ENCODE assay signal across 16 cellular contexts in genomic region chr4:173878701-173879100, GRCh38.
A peak's percentile ranks its signal among the peaks of the same experiment; 100 is the strongest.
DNase-seq lines count a peak whose midpoint lies in the region; ATAC-seq and TF ChIP-seq lines count a peak whose summit lies in the region.
"Had no signal": no experiment of that assay in that cellular context is flagged by ENCODE, and none has a peak within 500 bp of the region (broad histone marks: within the 10 kb centered on the region; RNA-seq: fewer than 3 reads in every experiment).

No MANE protein-coding gene starts in this region.

- H3K79me2 ChIP-seq in OCI-LY3 (ENCODE audit: low read length) = no peaks in the 10 kb centered on the region

- H3K4me3 ChIP-seq in OCI-LY3 (ENCODE audit: low read length) = no peak overlapping the region
- H3K4me3 ChIP-seq in cardiac fibroblast (replicated peaks in 1 of 2; ENCODE audit: low read depth in 2 of 2, low read length in 2 of 2) = no peak overlapping the region
- no peak overlapping the region for H3K4me3 ChIP-seq in stomach
- H3K4me3 ChIP-seq: esophagus muscularis mucosa had no signal

- 18 to 41% (median 23%) methylated on average over 5 of the region's 5 CpGs for WGBS in stomach, 5 donors

- H3K36me3 ChIP-seq in OCI-LY3 (replicated peaks; ENCODE audit: low read depth, low read length) (no peaks in the 10 kb centered on the region), stomach (no peaks in the 10 kb centered on the region)
- H3K36me3 ChIP-seq: esophagus muscularis mucosa, neutrophil had no signal

- H3K27ac ChIP-seq in OCI-LY3 (ENCODE audit: low read length) = no peak overlapping the region
- no peak overlapping the region for H3K27ac ChIP-seq in stomach
- H3K27ac ChIP-seq: esophagus muscularis mucosa, neutrophil, SK-N-MC, VCaP had no signal

- H3K27me3 ChIP-seq in OCI-LY3 (ENCODE audit: low read depth, low read length) (no peaks in the 10 kb centered on the region), stomach (no peaks in the 10 kb centered on the region)
- H3K27me3 ChIP-seq: esophagus muscularis mucosa, neutrophil had no signal

- no peak for TF ChIP-seq POLR2A in stomach (IDR thresholded peaks at IDR 0.05)

- no peaks in the 10 kb centered on the region for H3K9me3 ChIP-seq in OCI-LY3 (ENCODE audit: insufficient read depth, low read length)
- H3K9me3 ChIP-seq in stomach = no peaks in the 10 kb centered on the region
- H3K9me3 ChIP-seq: esophagus muscularis mucosa, neutrophil had no signal

- no peaks in the 10 kb centered on the region for H3K4me1 ChIP-seq in OCI-LY3 (ENCODE audit: low read length)
- peaks cover 0 to 12% (median 0%) of the 10 kb centered on the region in 4 donors for H3K4me1 ChIP-seq in stomach
- H3K4me1 ChIP-seq: esophagus muscularis mucosa had no signal

- TF ChIP-seq EP300 in stomach (IDR thresholded peaks at IDR 0.05) = no peak

- H3K4me2 ChIP-seq in OCI-LY3 (ENCODE audit: low read length) = no peak overlapping the region

- no peak overlapping the region for H3K9ac ChIP-seq in OCI-LY3 (ENCODE audit: low read length)

- TF ChIP-seq CTCF in OCI-LY3 (IDR thresholded peaks at IDR 0.05; ENCODE audit: low read depth, low read length) (no peak), cardiac fibroblast (IDR thresholded peaks at IDR 0.05; ENCODE audit: low read depth, low read length) (no peak), stomach (IDR thresholded peaks at IDR 0.05) (no peak)

- DNase-seq in cardiac fibroblast (ENCODE audit: low read depth in 2 of 2) (peak; percentile 15 to 88), left ventricle myocardium superior (peak; percentile 41), sciatic nerve (ENCODE audit: low spot score) (no peak), HuH-7 (ENCODE audit: low spot score) (no peak), GM19238 (ENCODE audit: insufficient read length, low spot score) (no peak), stomach (no peak)
- DNase-seq: activated CD8-positive, alpha-beta T cell treated with anti-CD3 and anti-CD28 coated beads for 36 hours; amygdala; H7; NCI-H1048; stimulated activated naive CD4-positive, alpha-beta T cell had no signal

- peak overlapping the region; percentile 45; the same call in 1 of the 2 replicates for H2AFZ ChIP-seq in OCI-LY3 (ENCODE audit: low read depth, low read length)

- intact Hi-C loops in left ventricle myocardium superior (cut with micrococcal nuclease) = no loop called here
- intact Hi-C loops in sciatic nerve (cut with DNase I) = no loop called here
- intact Hi-C loops in stomach (cut with DNase I; ENCODE audit: low total_unique reads) = no loop called here

- ATAC-seq in left ventricle myocardium superior = peak; percentile 89
- ATAC-seq in sciatic nerve = peak; percentile 42
- ATAC-seq: activated CD8-positive, alpha-beta T cell treated with anti-CD3 and anti-CD28 coated beads for 36 hours had no signal

- no peaks in the 10 kb centered on the region for H4K20me1 ChIP-seq in OCI-LY3 (ENCODE audit: insufficient read depth, low read length)

Comparison
In these comparisons a context has a peak if more than half of its experiments do, and no peak if none do; other contexts are left out.
1. DNase-seq: peak in cardiac fibroblast (2 of 2) and left ventricle myocardium superior (single experiment); none in sciatic nerve (single experiment), HuH-7 (single experiment), GM19238 (single experiment) and stomach (single experiment).